Comparison of ENCODE assay signal across 26 cellular contexts in the genomic region with DNA sequence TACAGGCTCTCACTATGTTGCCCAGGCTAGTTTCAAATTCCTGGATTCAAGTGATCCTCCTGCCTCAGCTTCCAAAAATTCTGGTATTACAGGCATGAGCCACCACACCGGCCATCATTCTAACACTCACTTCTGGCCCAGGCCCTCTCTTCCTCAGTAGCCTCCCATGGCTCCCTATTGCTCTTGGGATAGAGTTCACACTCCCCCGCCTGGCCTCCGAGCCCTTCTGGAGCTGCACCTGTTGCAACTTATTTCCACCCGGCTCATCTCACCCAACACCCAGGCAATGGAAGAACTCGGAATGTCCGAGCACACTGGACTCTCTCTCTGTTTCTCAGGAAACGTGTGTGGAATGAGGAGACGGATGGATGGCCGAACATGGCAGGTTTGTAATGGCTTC. TPM values are rescaled to one million over a fixed set of nuclear protein-coding genes. Genes with fewer than 3 reads are reported as not detected.
"Had no signal": no experiment of that assay in that cellular context is flagged by ENCODE, and none has a peak within 500 bp of the region (broad histone marks: within the 10 kb centered on the region; RNA-seq: fewer than 3 reads in every experiment).

No MANE protein-coding gene starts in this region.

- ATAC-seq: esophagus mucosa, left lung, upper lobe of right lung had no signal

- H3K36me3 Mint-ChIP-seq: activated CD4-positive, alpha-beta memory T cell treated with anti-CD3 and anti-CD28 coated beads for 36 hours; mesothelial cell of epicardium had no signal

- H3K4me3 Mint-ChIP-seq: activated CD4-positive, alpha-beta memory T cell treated with anti-CD3 and anti-CD28 coated beads for 36 hours; activated naive CD4-positive, alpha-beta T cell treated with anti-CD3 and anti-CD28 coated beads for 36 hours; mesothelial cell of epicardium; nephron; T-helper 1 cell treated with Interleukin-12 subunit alpha and Interleukin-12 subunit beta and Interleukin-4 antibody, amounts not matched to agents 30 μg/mL and 1 μg/mL, for 36 hours had no signal

- H3K4me1 ChIP-seq: sigmoid colon, upper lobe of right lung had no signal

- H3K9me3 Mint-ChIP-seq: activated CD4-positive, alpha-beta memory T cell treated with anti-CD3 and anti-CD28 coated beads for 36 hours; activated naive CD4-positive, alpha-beta T cell treated with anti-CD3 and anti-CD28 coated beads for 36 hours; mesothelial cell of epicardium; nephron; T-helper 1 cell treated with Interleukin-12 subunit alpha and Interleukin-12 subunit beta and Interleukin-4 antibody, amounts not matched to agents 30 μg/mL and 1 μg/mL, for 36 hours had no signal

- H3K36me3 ChIP-seq: cardiac muscle cell, left lung, sigmoid colon, thoracic aorta, upper lobe of right lung had no signal

- H3K9me3 ChIP-seq: left lung, sigmoid colon, thoracic aorta, upper lobe of right lung had no signal

- H3K4me2 ChIP-seq: hepatocyte had no signal

- H3K4me3 ChIP-seq: cardiac muscle cell, hepatocyte, left lung, sigmoid colon, thoracic aorta, upper lobe of right lung had no signal

- H3K27ac Mint-ChIP-seq: activated CD4-positive, alpha-beta memory T cell treated with anti-CD3 and anti-CD28 coated beads for 36 hours; activated naive CD4-positive, alpha-beta T cell treated with anti-CD3 and anti-CD28 coated beads for 36 hours; mesothelial cell of epicardium; T-helper 1 cell treated with Interleukin-12 subunit alpha and Interleukin-12 subunit beta and Interleukin-4 antibody, amounts not matched to agents 30 μg/mL and 1 μg/mL, for 36 hours had no signal

- DNase-seq: activated CD4-positive, alpha-beta memory T cell treated with anti-CD3 and anti-CD28 coated beads for 36 hours; activated CD4-positive, alpha-beta T cell treated with anti-CD3 and anti-CD28 coated beads for 48 hours; activated effector memory CD4-positive, alpha-beta T cell treated with Interleukin-2 at 50 U/mL for 16 hours; activated naive CD4-positive, alpha-beta T cell treated with anti-CD3 and anti-CD28 coated beads for 36 hours; activated T-cell treated with anti-CD3 and anti-CD28 coated beads, Interleukin-2, amount 50 U/mL, for 48 hours; amygdala; dermis blood vessel endothelial cell; effector CD8-positive, alpha-beta T cell; foreskin melanocyte; glutamatergic neuron; kidney glomerular epithelial cell; left lung; sigmoid colon; stimulated activated CD4-positive, alpha-beta T cell treated with anti-CD3 and anti-CD28 coated beads, Interleukin-2, amount 100 ng/mL, for 48 hours; stimulated activated CD8-positive, alpha-beta memory T cell treated with anti-CD3 and anti-CD28 coated beads, Interleukin-4, amount 100 ng/mL, for 48 hours; stimulated activated naive CD4-positive, alpha-beta T cell; upper lobe of right lung had no signal

- H3K27ac ChIP-seq: cardiac muscle cell, hepatocyte, left lung, sigmoid colon, thoracic aorta, upper lobe of right lung had no signal

- H3K27me3 ChIP-seq: cardiac muscle cell, hepatocyte, upper lobe of right lung had no signal

RNA-seq across cellular contexts. Expression of a gene that starts 9.0 kb away (rescaled TPM):
- total RNA-seq: activated CD4-positive, alpha-beta memory T cell treated with anti-CD3 and anti-CD28 coated beads for 36 hours; activated naive CD4-positive, alpha-beta T cell treated with anti-CD3 and anti-CD28 coated beads for 36 hours; mesothelial cell of epicardium; renal cortical epithelial cell; thoracic aorta had no signal
- polyA plus RNA-seq: cardiac muscle cell, hepatocyte had no signal

RNA-seq across cellular contexts. Expression of a gene that starts 17.4 kb away (rescaled TPM):
- total RNA-seq: activated CD4-positive, alpha-beta memory T cell treated with anti-CD3 and anti-CD28 coated beads for 36 hours; activated naive CD4-positive, alpha-beta T cell treated with anti-CD3 and anti-CD28 coated beads for 36 hours; dermis blood vessel endothelial cell; esophagus mucosa; left lung; lung microvascular endothelial cell; renal cortical epithelial cell; sigmoid colon; thoracic aorta; upper lobe of right lung had no signal
- polyA plus RNA-seq: sigmoid colon had no signal
